ENCODE assay signal across 1 cellular context in genomic region chr15:80989518-80990478, GRCh38.
TF ChIP-seq lines count a peak whose summit lies in the region.

MESD (minus strand) TSS chr15:80989819; CDS start chr15:80989791, 28 bp downstream.

TF ChIP-seq in K562, 482 proteins besides CTCF, POLR2A, EP300 and RAD21 (continued from another document and continues in another):
- no peak for TF ChIP-seq AFF1 (IDR thresholded peaks at IDR 0.05; ENCODE audit: low read depth in 1 of 2, partially characterized antibody in 2 of 2)
- no peak for TF ChIP-seq HLTF (IDR thresholded peaks at IDR 0.05)
- no peak for TF ChIP-seq ZNF384 (IDR thresholded peaks at IDR 0.05; ENCODE audit: low read depth, low read length)
- no peak for TF ChIP-seq CBFA2T2 (conservative IDR thresholded peaks at IDR 0.05)
- no peak for TF ChIP-seq TSHZ1 (CRISPR knock-in tag; IDR thresholded peaks at IDR 0.05)
- TF ChIP-seq ETS2 (tag; IDR thresholded peaks at IDR 0.05; ENCODE audit: borderline replicate concordance, poor library complexity, severe bottlenecking): no peak
- TF ChIP-seq ZNF780A (CRISPR knock-in tag; IDR thresholded peaks at IDR 0.05): no peak
- 0 out of 2 replicates have a peak, but pooled peaks have one; percentile 19 for TF ChIP-seq MXI1 (IDR thresholded peaks at IDR 0.05; ENCODE audit: low read depth, low read length)
- no peak for TF ChIP-seq SMARCC2 (IDR thresholded peaks at IDR 0.05; ENCODE audit: low read depth)
- peak; percentile 62 for TF ChIP-seq MYC (IDR thresholded peaks at IDR 0.05; ENCODE audit: low read depth, low read length)
- 0 out of 2 replicates have a peak, but pooled peaks have one; percentile 48 for TF ChIP-seq MYC (CRISPR knock-in tag; IDR thresholded peaks at IDR 0.05; ENCODE audit: borderline replicate concordance, low read depth)
- peak; percentile 20; the same call in 1 of the 2 replicates for TF ChIP-seq ZBTB7A (IDR thresholded peaks at IDR 0.05; ENCODE audit: borderline replicate concordance, control insufficient read depth, low read depth, low read length)
- TF ChIP-seq BCL6 (CRISPR knock-in tag; IDR thresholded peaks at IDR 0.05): no peak
- no peak for TF ChIP-seq POLR3A (IDR thresholded peaks at IDR 0.05; ENCODE audit: borderline replicate concordance, extremely low read depth, insufficient read depth, insufficient read length)
- no peak for TF ChIP-seq ZNF696 (CRISPR knock-in tag; conservative IDR thresholded peaks at IDR 0.05)
- TF ChIP-seq IRF9 (tag; IDR thresholded peaks at IDR 0.05): no peak
- 0 out of 2 replicates have a peak, but pooled peaks have one; percentile 23 for TF ChIP-seq GABPB1 (CRISPR knock-in tag; IDR thresholded peaks at IDR 0.05)
- peak in 1 of 2 experiments; percentile 42; a peak in 2 of 4 replicates for TF ChIP-seq SIN3A (IDR thresholded peaks at IDR 0.05; ENCODE audit: borderline replicate concordance in 2 of 2, control insufficient read depth in 1 of 2, low read depth in 2 of 2, low read length in 2 of 2)
- no peak for TF ChIP-seq STAT5A (IDR thresholded peaks at IDR 0.05; ENCODE audit: borderline replicate concordance, low read length)
- TF ChIP-seq UBTF (IDR thresholded peaks at IDR 0.05; ENCODE audit: borderline replicate concordance in 1 of 2, low read depth in 2 of 2, low read length in 2 of 2): 0 out of 4 replicates have a peak, but pooled peaks of 1 of the 2 experiments have one; percentile 27
- no peak for TF ChIP-seq FOXM1 (IDR thresholded peaks at IDR 0.05; ENCODE audit: low read depth)
- no peak for TF ChIP-seq FOXM1 (CRISPR knock-in tag; IDR thresholded peaks at IDR 0.05; ENCODE audit: low read depth)
- TF ChIP-seq NCOA2 (IDR thresholded peaks at IDR 0.05; ENCODE audit: partially characterized antibody in 2 of 2): no peak
- TF ChIP-seq CHAMP1 (IDR thresholded peaks at IDR 0.05): no peak
- TF ChIP-seq BMI1 (IDR thresholded peaks at IDR 0.05; ENCODE audit: low read length): no peak
- TF ChIP-seq ZFP36 (IDR thresholded peaks at IDR 0.05; ENCODE audit: low read depth, low read length, partially characterized antibody): no peak
- TF ChIP-seq SMAD4 (CRISPR knock-in tag; conservative IDR thresholded peaks at IDR 0.05): no peak; the same call in 1 of the 2 replicates
- peak; percentile 64 for TF ChIP-seq POLR2AphosphoS5 (IDR thresholded peaks at IDR 0.05; ENCODE audit: control insufficient read depth, insufficient read depth, low read depth, low read length)
- no peak for TF ChIP-seq ZBTB43 (CRISPR knock-in tag; IDR thresholded peaks at IDR 0.05)
- TF ChIP-seq MBD2 (IDR thresholded peaks at IDR 0.05; ENCODE audit: borderline replicate concordance, low read depth): 0 out of 2 replicates have a peak, but pooled peaks have one; percentile 16
- no peak for TF ChIP-seq SMAD3 (CRISPR knock-in tag; conservative IDR thresholded peaks at IDR 0.05)
- 0 out of 2 replicates have a peak, but pooled peaks have one; percentile 7 for TF ChIP-seq SMARCA4 (IDR thresholded peaks at IDR 0.05)
- TF ChIP-seq ATF1 (CRISPR knock-in tag; IDR thresholded peaks at IDR 0.05): no peak
- peak; percentile 74 for TF ChIP-seq ATF1 (tag; IDR thresholded peaks at IDR 0.05)
- no peak for TF ChIP-seq SREBF1 (IDR thresholded peaks at IDR 0.05; ENCODE audit: borderline replicate concordance, low read depth, low read length)
- TF ChIP-seq RBM25 (IDR thresholded peaks at IDR 0.05; ENCODE audit: low read depth, low read length, severe bottlenecking): no peak
- TF ChIP-seq COPS2 (conservative IDR thresholded peaks at IDR 0.05): no peak
- TF ChIP-seq ZNF212 (CRISPR knock-in tag; IDR thresholded peaks at IDR 0.05): no peak
- peak; percentile 92 for TF ChIP-seq C11orf30 (IDR thresholded peaks at IDR 0.05; ENCODE audit: low read depth)
- TF ChIP-seq ZZZ3 (IDR thresholded peaks at IDR 0.05): no peak
- TF ChIP-seq TSC22D4 (tag; IDR thresholded peaks at IDR 0.05): no peak
